ENCODE assay signal across 8 cellular contexts in the genomic region with DNA sequence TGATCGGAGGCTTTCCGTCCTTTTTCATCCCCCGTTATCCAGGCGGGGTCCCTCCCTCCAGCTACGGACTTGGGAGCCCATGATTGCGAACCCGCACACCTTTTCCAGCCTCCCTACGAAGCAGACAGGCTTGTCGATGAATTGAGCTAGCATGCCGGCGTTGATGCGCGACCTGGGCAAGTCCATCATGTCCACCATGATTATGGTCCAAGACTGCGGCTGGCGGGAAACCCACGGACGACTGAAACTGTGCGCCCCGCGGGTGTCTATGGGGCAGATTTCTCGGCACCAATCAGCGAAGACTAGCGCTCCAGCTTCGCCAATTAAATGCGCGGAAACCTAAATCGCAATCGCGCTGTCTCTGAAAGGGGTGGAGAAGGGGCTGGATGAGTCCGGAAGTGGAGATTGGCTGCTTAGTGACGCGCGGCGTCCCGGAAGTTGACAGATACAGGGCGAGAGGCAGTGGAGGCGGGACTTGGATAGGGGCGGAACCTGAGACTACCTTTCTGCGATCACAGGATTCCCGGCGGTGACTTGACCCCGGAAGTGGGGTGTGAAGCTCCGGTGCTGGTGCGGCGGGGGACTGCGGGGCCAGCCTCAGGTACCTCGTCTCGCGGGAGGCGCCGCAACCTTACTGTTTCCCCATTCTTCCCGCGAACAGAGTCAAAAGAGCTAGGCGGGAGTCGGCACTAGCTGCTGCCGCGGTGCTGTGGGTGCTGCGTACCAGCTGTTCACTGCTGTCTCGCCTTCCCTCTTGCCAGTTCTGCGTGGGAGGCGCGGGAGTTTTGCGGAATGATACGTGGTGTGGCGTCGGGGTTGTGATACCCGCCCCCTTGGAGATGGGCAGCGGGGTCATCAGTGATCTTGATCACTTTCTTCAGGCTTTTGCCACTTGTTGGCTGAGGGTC. TPM values are rescaled to one million over a fixed set of nuclear protein-coding genes. Genes with fewer than 3 reads are reported as not detected.
DNase-seq lines count a peak whose midpoint lies in the region; ATAC-seq and TF ChIP-seq lines count a peak whose summit lies in the region.

Gene UMAD1 (plus strand): TSS at position 532 of the 908 bp plus-strand sequence. CDS start 32,620 bp downstream, outside the sequence.

- no peak for TF ChIP-seq CTCF in CD8-positive, alpha-beta T cell (IDR thresholded peaks at IDR 0.05)
- TF ChIP-seq CTCF in lower lobe of right lung (IDR thresholded peaks at IDR 0.05) = no peak

- H3K9me3 ChIP-seq in CD8-positive, alpha-beta T cell (ENCODE audit: low read length) = no peaks in the 10 kb centered on the region
- no peaks in the 10 kb centered on the region for H3K9me3 ChIP-seq in ectodermal cell (ENCODE audit: control insufficient read depth, low read length)
- H3K9me3 ChIP-seq in lower lobe of right lung = no peaks in the 10 kb centered on the region

- peak; percentile 96 to 100 (median 97) for DNase-seq in CD8-positive, alpha-beta T cell
- DNase-seq in HS-27A (ENCODE audit: low read depth) = peak; percentile 93
- DNase-seq in NK-92 (lab: John Stamatoyannopoulos, UW; ENCODE audit: unreplicated experiment) = peak; percentile 93
- DNase-seq in activated CD8-positive, alpha-beta memory T cell treated with anti-CD3 and anti-CD28 coated beads for 1 hour (ENCODE audit: extremely low read depth in 1 of 2, low read depth in 1 of 2) = peak; percentile 94 to 99
- DNase-seq in lower lobe of right lung = peak; percentile 99
- DNase-seq in stimulated activated CD4-positive, alpha-beta T cell treated with anti-CD3 and anti-CD28 coated beads, TNF-alpha, amount 100 ng/mL, for 24 hours (ENCODE audit: low read depth in 3 of 3) = peak; percentile 95 to 97 (median 96)

- ATAC-seq in CD8-positive, alpha-beta T cell = peak; percentile 87
- ATAC-seq in GM19467 (IDR thresholded peaks at IDR 0.05; ENCODE audit: unreplicated experiment) = peak; percentile 95
- peak; percentile 99 to 100 for ATAC-seq in lower lobe of right lung

- H3K36me3 Mint-ChIP-seq in CD8-positive, alpha-beta T cell = peaks cover 48% of the 10 kb centered on the region

- H3K27ac ChIP-seq in CD8-positive, alpha-beta T cell (ENCODE audit: low read depth, low read length) = peak within 1 kb of the TSS; percentile 96
- H3K27ac ChIP-seq in ectodermal cell (ENCODE audit: insufficient read depth, low read depth, low read length, poor library complexity, severe bottlenecking) (peak within 1 kb of the TSS; percentile 78), lower lobe of right lung (peak within 1 kb of the TSS; percentile 92)

- H3K36me3 ChIP-seq in CD8-positive, alpha-beta T cell (ENCODE audit: insufficient read depth, low read length) = no peaks in the 10 kb centered on the region
- peaks cover 6% of the 10 kb centered on the region for H3K36me3 ChIP-seq in ectodermal cell (ENCODE audit: control insufficient read depth, insufficient read depth, low read length)
- H3K36me3 ChIP-seq in lower lobe of right lung = peaks cover 14% of the 10 kb centered on the region

- H3K4me1 Mint-ChIP-seq in CD8-positive, alpha-beta T cell (ENCODE audit: low read depth) = peaks cover 46% of the 10 kb centered on the region

- intact Hi-C loops in CD8-positive, alpha-beta T cell (cut with DNase I, micrococcal nuclease) = loop anchor here (1.0 to 5.0 kb wide), 7 partner anchors 42 to 536 kb away; partner anchors contain the start of genes GLCCI1 (in 2 of the 2), C1GALT1 (in 1 of the 2) and MIOS (in 1 of the 2)
- intact Hi-C loops in lower lobe of right lung (cut with DNase I) = no loop called here

- H3K27me3 Mint-ChIP-seq in CD8-positive, alpha-beta T cell (ENCODE audit: low read depth) = no peaks in the 10 kb centered on the region

- H3K27me3 ChIP-seq in CD8-positive, alpha-beta T cell (ENCODE audit: insufficient read depth, low read length) = no peaks in the 10 kb centered on the region
- H3K27me3 ChIP-seq in ectodermal cell (ENCODE audit: control insufficient read depth, insufficient read depth, low read length, poor library complexity, severe bottlenecking) (no peaks in the 10 kb centered on the region), lower lobe of right lung (ENCODE audit: low read depth) (no peaks in the 10 kb centered on the region)

- POLR2A ChIA-PET in CD8-positive, alpha-beta T cell (lab: Charles Lee) = interaction anchor here (0.7 to 3.2 kb wide), 24 partner anchors 8 to 550 kb away, joined by 3 to 22 read pairs (median 3); partner anchors contain the start of genes C1GALT1 and GLCCI1

- WGBS in ectodermal cell, 2 experiments = 0 to 1% methylated on average over 68 of the region's 68 CpGs

- peak within 1 kb of the TSS; percentile 96 for H3K27ac Mint-ChIP-seq in CD8-positive, alpha-beta T cell

- CTCF ChIA-PET in CD8-positive, alpha-beta T cell (lab: Charles Lee) = interaction anchor here (1.1 to 1.6 kb wide), 4 partner anchors 12 to 576 kb away, joined by 3 to 8 read pairs (median 4); no protein-coding TSS in a partner anchor

- peaks cover 22% of the 10 kb centered on the region for H3K4me1 ChIP-seq in CD8-positive, alpha-beta T cell (ENCODE audit: insufficient read depth, low read length)
- H3K4me1 ChIP-seq in ectodermal cell (ENCODE audit: control insufficient read depth, insufficient read depth, low read length) = no peaks in the 10 kb centered on the region
- peaks cover 18% of the 10 kb centered on the region for H3K4me1 ChIP-seq in lower lobe of right lung

- H3K4me3 ChIP-seq in CD8-positive, alpha-beta T cell (ENCODE audit: low read depth, low read length) = peak within 1 kb of the TSS; percentile 84
- H3K4me3 ChIP-seq in ectodermal cell (ENCODE audit: insufficient read depth, low read depth, low read length) = peak within 1 kb of the TSS; percentile 97
- peak within 1 kb of the TSS; percentile 79 for H3K4me3 ChIP-seq in lower lobe of right lung

- H3K4me3 Mint-ChIP-seq in CD8-positive, alpha-beta T cell = peak within 1 kb of the TSS; percentile 97

- no peaks in the 10 kb centered on the region for H3K9me3 Mint-ChIP-seq in CD8-positive, alpha-beta T cell

RNA-seq across cellular contexts. Expression of gene UMAD1, which starts in this region (rescaled TPM):
- 10 to 100 TPM; 11.1 to 11.2 TPM for total RNA-seq in CD8-positive, alpha-beta T cell
- 18.5 TPM for polyA plus RNA-seq in ectodermal cell (2013, experiment 1 of 4)
- polyA plus RNA-seq in ectodermal cell (2013, experiment 2 of 4) = 17.4 TPM
- 13.0 TPM for polyA plus RNA-seq in ectodermal cell (2013, experiment 3 of 4)
- polyA plus RNA-seq in ectodermal cell (2013, experiment 4 of 4) = 16.7 TPM
- total RNA-seq in lower lobe of right lung = 21.6 TPM

Comparison
In these comparisons a context has a peak if more than half of its experiments do, and no peak if none do; other contexts are left out.
1. Peak in every context shown above with its lines: DNase-seq, ATAC-seq, H3K4me3 ChIP-seq and H3K27ac ChIP-seq.